17 cellular contexts compared by ENCODE assay signal in genomic region chr10:43170491-43170890, GRCh38. TPM values are rescaled to one million over a fixed set of nuclear protein-coding genes. Genes with fewer than 3 reads are reported as not detected.
DNase-seq lines count a peak whose midpoint lies in the region; ATAC-seq, FAIRE-seq and TF ChIP-seq lines count a peak whose summit lies in the region.
"Had no signal": no experiment of that assay in that cellular context is flagged by ENCODE, and none has a peak within 500 bp of the region (broad histone marks: within the 10 kb centered on the region; RNA-seq: fewer than 3 reads in every experiment).

No MANE protein-coding gene starts in this region.

- H3K36me3 ChIP-seq in astrocyte (ENCODE audit: insufficient read depth, low read length) (peaks cover 2% of the 10 kb centered on the region), kidney epithelial cell (ENCODE audit: control insufficient read depth, insufficient read depth, low read length) (no peaks in the 10 kb centered on the region)

- POLR2A ChIA-PET in A549 (lab: Yijun Ruan, JAX), result no interaction called here

- no peak overlapping the region for H3K4me3 ChIP-seq in A549
- no peak overlapping the region for H3K4me3 ChIP-seq in astrocyte (ENCODE audit: insufficient read depth, low read depth, low read length)
- H3K4me3 ChIP-seq in kidney epithelial cell (ENCODE audit: low read depth, low read length), result no peak overlapping the region
- H3K4me3 ChIP-seq: SJSA1 had no signal

- TF ChIP-seq RAD21 in A549 (conservative IDR thresholded peaks at IDR 0.05 in 1 of 2, IDR thresholded peaks at IDR 0.05 in 1 of 2), result peak in 1 of 2 experiments; percentile 31; a peak in 2 of 5 replicates

- no peak; the same call in 2 of the 3 replicates for TF ChIP-seq CTCF in A549 (IDR thresholded peaks at IDR 0.05)
- TF ChIP-seq CTCF in astrocyte (IDR thresholded peaks at IDR 0.05; ENCODE audit: insufficient read depth, low read depth, low read length), result peak; percentile 14
- TF ChIP-seq CTCF in kidney epithelial cell (IDR thresholded peaks at IDR 0.05; ENCODE audit: insufficient read depth, low read length, poor library complexity, severe bottlenecking), result peak; percentile 21

- peaks cover 10% of the 10 kb centered on the region for H3K36me3 Mint-ChIP-seq in astrocyte (ENCODE audit: low read depth, unreplicated experiment)

- DNase-seq in A549 (ENCODE audit: low read depth in 1 of 2, low spot score in 1 of 2) (peak in 1 of 2 experiments; percentile 22), DMS114 treated with DMSO at 0.1 percent for 48 hours (lab: John Stamatoyannopoulos, UW; ENCODE audit: unreplicated experiment) (peak; percentile 23), astrocyte (ENCODE audit: low read depth) (no peak), kidney epithelial cell (ENCODE audit: low read depth) (no peak), EL (no peak), NAMALWA (ENCODE audit: low spot score) (no peak), GDM1 (lab: John Stamatoyannopoulos, UW) (no peak)
- DNase-seq: activated CD4-positive, alpha-beta T cell treated with anti-CD3 and anti-CD28 coated beads, Interleukin-2, amount 50 U/mL, for 1 hour; activated naive CD4-positive, alpha-beta T cell; DMS79; NCI-H1105; NCI-H526 treated with DMSO at 0.1 percent for 48 hours; stimulated activated CD4-positive, alpha-beta T cell treated with anti-CD3 and anti-CD28 coated beads, Interleukin-1b, Interleukin-23, amount 100 ng/mL, for 48 hours had no signal

- H3K27ac ChIP-seq in A549, result no peak overlapping the region
- H3K27ac ChIP-seq in astrocyte (ENCODE audit: low read depth, low read length), result no peak overlapping the region
- H3K27ac ChIP-seq: HL-60, SJSA1 had no signal

- no peaks in the 10 kb centered on the region for H3K9me3 Mint-ChIP-seq in astrocyte (ENCODE audit: unreplicated experiment)

- no peak overlapping the region for H3K4me2 ChIP-seq in A549
- no peak overlapping the region for H3K4me2 ChIP-seq in astrocyte (ENCODE audit: low read length)

- TF ChIP-seq POLR2A in A549 (IDR thresholded peaks at IDR 0.05; ENCODE audit: low read length), result no peak

- WGBS in A549 (ENCODE audit: missing lambda C conversion rate), result 50% methylated on average over 2 of the region's 2 CpGs

- CTCF ChIA-PET in A549 (lab: Yijun Ruan, JAX), result interaction anchor here (0.7 to 3.7 kb wide), 7 partner anchors 14 to 240 kb away, joined by 3 to 24 read pairs (median 3); partner anchors contain the start of gene CSGALNACT2

- peaks cover 5% of the 10 kb centered on the region for H3K79me2 ChIP-seq in astrocyte (ENCODE audit: insufficient read depth, low read length)

- ATAC-seq in A549, result peak; percentile 67 to 70; a peak in 5 of 6 replicates
- no peak for ATAC-seq in HG02885 (IDR thresholded peaks at IDR 0.05; ENCODE audit: poor library complexity, unreplicated experiment)

- H3K4me3 Mint-ChIP-seq in astrocyte (ENCODE audit: unreplicated experiment), result no peak overlapping the region

- no peaks in the 10 kb centered on the region for H3K9me3 ChIP-seq in A549
- no peaks in the 10 kb centered on the region for H3K9me3 ChIP-seq in astrocyte (ENCODE audit: insufficient read depth, low read depth, low read length)
- H3K9me3 ChIP-seq: SJSA1 had no signal

- peaks cover 27% of the 10 kb centered on the region for H3K4me1 Mint-ChIP-seq in astrocyte (ENCODE audit: low read depth, unreplicated experiment)

- H3K27me3 Mint-ChIP-seq in astrocyte (ENCODE audit: low read depth, unreplicated experiment), result no peaks in the 10 kb centered on the region

- H3K27me3 ChIP-seq in astrocyte (ENCODE audit: insufficient read depth, low read length), result no peaks in the 10 kb centered on the region
- H3K27me3 ChIP-seq in kidney epithelial cell (ENCODE audit: control insufficient read depth, insufficient read depth, low read length), result no peaks in the 10 kb centered on the region
- H3K27me3 ChIP-seq: SJSA1 had no signal

- H3K27ac Mint-ChIP-seq in astrocyte (ENCODE audit: unreplicated experiment), result peak overlapping the region; percentile 35

- H3K4me1 ChIP-seq in A549, result no peaks in the 10 kb centered on the region
- H3K4me1 ChIP-seq in astrocyte (ENCODE audit: insufficient read depth, low read length), result no peaks in the 10 kb centered on the region
- H3K4me1 ChIP-seq: SJSA1 had no signal

- no peak overlapping the region for H3K9ac ChIP-seq in astrocyte (ENCODE audit: low read length)

- H4K20me1 ChIP-seq in astrocyte (ENCODE audit: insufficient read depth, low read length), result peaks cover 4% of the 10 kb centered on the region

- no peak for FAIRE-seq in A549 (lab: Jason Lieb, UNC)
- FAIRE-seq in astrocyte (lab: Jason Lieb, UNC), result no peak
- FAIRE-seq: endometrium had no signal

- no peak overlapping the region for H2AFZ ChIP-seq in astrocyte (ENCODE audit: low read depth, low read length)

- no peak for TF ChIP-seq EP300 in A549 (IDR thresholded peaks at IDR 0.05)

TF ChIP-seq in A549, 52 proteins besides CTCF, POLR2A, EP300 and RAD21:
- no peak for TF ChIP-seq NR3C1 (IDR thresholded peaks at IDR 0.05)
- TF ChIP-seq POLR2AphosphoS2 (conservative IDR thresholded peaks at IDR 0.05; ENCODE audit: low read length), result no peak
- TF ChIP-seq ZFP36 (IDR thresholded peaks at IDR 0.05; ENCODE audit: borderline replicate concordance, partially characterized antibody), result no peak
- TF ChIP-seq NPAS2 (CRISPR knock-in tag; IDR thresholded peaks at IDR 0.05; ENCODE audit: borderline replicate concordance), result no peak
- no peak for TF ChIP-seq ELK1 (IDR thresholded peaks at IDR 0.05; ENCODE audit: low read depth, low read length)
- TF ChIP-seq SMC3 (IDR thresholded peaks at IDR 0.05), result no peak
- TF ChIP-seq HOXB13 (CRISPR knock-in tag; IDR thresholded peaks at IDR 0.05; ENCODE audit: low read depth), result no peak
- TF ChIP-seq, protein P1, sequence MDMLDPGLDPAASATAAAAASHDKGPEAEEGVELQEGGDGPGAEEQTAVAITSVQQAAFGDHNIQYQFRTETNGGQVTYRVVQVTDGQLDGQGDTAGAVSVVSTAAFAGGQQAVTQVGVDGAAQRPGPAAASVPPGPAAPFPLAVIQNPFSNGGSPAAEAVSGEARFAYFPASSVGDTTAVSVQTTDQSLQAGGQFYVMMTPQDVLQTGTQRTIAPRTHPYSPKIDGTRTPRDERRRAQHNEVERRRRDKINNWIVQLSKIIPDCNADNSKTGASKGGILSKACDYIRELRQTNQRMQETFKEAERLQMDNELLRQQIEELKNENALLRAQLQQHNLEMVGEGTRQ (IDR thresholded peaks at IDR 0.05), result no peak
- no peak for TF ChIP-seq HMGXB4 (CRISPR knock-in tag; IDR thresholded peaks at IDR 0.05; ENCODE audit: borderline replicate concordance)
- no peak for TF ChIP-seq MAZ (IDR thresholded peaks at IDR 0.05; ENCODE audit: borderline replicate concordance, low read depth, low read length)
- no peak for TF ChIP-seq CHD2 (IDR thresholded peaks at IDR 0.05; ENCODE audit: low read length, partially characterized antibody)
- TF ChIP-seq CEBPB (IDR thresholded peaks at IDR 0.05), result no peak
- no peak for TF ChIP-seq CHD4 (IDR thresholded peaks at IDR 0.05; ENCODE audit: borderline replicate concordance)
- TF ChIP-seq RFX5 (IDR thresholded peaks at IDR 0.05), result no peak
- TF ChIP-seq BHLHE40 (IDR thresholded peaks at IDR 0.05; ENCODE audit: low read depth, low read length), result no peak
- no peak for TF ChIP-seq JUNB (IDR thresholded peaks at IDR 0.05)
- TF ChIP-seq TFCP2L1 (CRISPR knock-in tag; IDR thresholded peaks at IDR 0.05), result no peak
- TF ChIP-seq MYC (IDR thresholded peaks at IDR 0.05; ENCODE audit: borderline replicate concordance, low read length), result no peak
TF ChIP-seq in A549: peak in this region for 0.

RNA-seq across cellular contexts. Expression of gene CSGALNACT2, which starts 32.2 kb away (rescaled TPM):
- 24.1 and 29.9 TPM in 2 replicates for polyA plus RNA-seq in A549 (2011; rRNA removed)
- 5.3 and 5.4 TPM in 2 replicates for polyA plus RNA-seq in A549 (2012; cell fraction: cytosol; rRNA removed)
- polyA plus RNA-seq in A549 (2012; cell fraction: nucleus; rRNA removed), result 3.0 and 6.5 TPM in 2 replicates
- 10.0 to 11.2 TPM (median 10.8 TPM) in 3 replicates for polyA plus RNA-seq in A549 (2017; fragmentation: RNase III; extraction: RNeasy Plus Mini Kit Qiagen cat#74134 plus additional on column Dnase treatment)
- polyA minus RNA-seq in A549 (2011; rRNA and poly(A)+ RNA removed), result 9.7 and 11.2 TPM in 2 replicates
- 28.5 and 30.9 TPM in 2 replicates for total RNA-seq in astrocyte
- 16.0 and 17.3 TPM in 2 replicates for total RNA-seq in kidney epithelial cell
